Comparison of ENCODE assay signal across 9 cellular contexts in the genomic region with DNA sequence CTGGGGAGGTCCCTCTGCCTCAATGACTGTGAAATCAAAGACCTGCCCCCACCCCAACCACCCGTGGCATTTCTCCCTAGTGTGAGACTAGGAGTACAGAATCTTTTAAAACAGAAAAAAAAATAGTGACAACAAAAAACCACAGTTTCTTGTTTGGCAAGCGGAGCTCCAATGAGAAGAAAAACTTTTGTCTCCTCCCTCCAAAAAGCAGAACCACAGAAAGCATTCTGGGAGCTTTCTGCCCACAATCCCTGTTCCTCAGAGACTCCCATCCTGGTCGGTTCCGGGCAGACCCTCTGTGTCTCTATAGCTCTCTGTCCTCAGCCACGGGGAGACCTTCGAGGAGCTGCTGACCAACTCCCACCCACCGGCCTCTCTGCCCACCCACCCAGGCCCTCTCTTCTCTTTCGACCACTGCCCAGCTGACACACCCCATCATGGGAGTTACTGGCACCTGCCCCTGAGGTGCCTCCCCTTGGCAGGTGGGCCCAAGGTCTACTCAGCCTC. TPM values are rescaled to one million over a fixed set of nuclear protein-coding genes. Genes with fewer than 3 reads are reported as not detected.
DNase-seq lines count a peak whose midpoint lies in the region; ATAC-seq, FAIRE-seq and TF ChIP-seq lines count a peak whose summit lies in the region.
"Had no signal": no experiment of that assay in that cellular context is flagged by ENCODE, and none has a peak within 500 bp of the region (broad histone marks: within the 10 kb centered on the region; RNA-seq: fewer than 3 reads in every experiment).

No MANE protein-coding gene starts in this region.

- no peaks in the 10 kb centered on the region for H3K9me3 ChIP-seq in effector memory CD4-positive, alpha-beta T cell (ENCODE audit: control insufficient read depth, low read length)

- H3K4me3 Mint-ChIP-seq in stimulated activated effector memory CD8-positive, alpha-beta T cell treated with anti-CD3 and anti-CD28 coated beads, Interleukin-12 subunit alpha, Interleukin-12 subunit beta, amount 100 ng/mL, for 72 hours, result peak overlapping the region; percentile 96
- H3K4me3 Mint-ChIP-seq: WTC11 had no signal

- H3K4me1 Mint-ChIP-seq in stimulated activated effector memory CD8-positive, alpha-beta T cell treated with anti-CD3 and anti-CD28 coated beads, Interleukin-12 subunit alpha, Interleukin-12 subunit beta, amount 100 ng/mL, for 72 hours, result peaks cover 81% of the 10 kb centered on the region

- DNase-seq in GM12891 (ENCODE audit: insufficient read length, low spot score), result no peak
- peak; percentile 72 for DNase-seq in OCI-M1 (lab: John Stamatoyannopoulos, UW)
- DNase-seq in effector memory CD4-positive, alpha-beta T cell, result peak in 1 of 3 donors; percentile 11
- peak in 1 of 2 donors; percentile 59 for DNase-seq in stimulated activated effector memory CD8-positive, alpha-beta T cell treated with anti-CD3 and anti-CD28 coated beads, Interleukin-12 subunit alpha, Interleukin-12 subunit beta, amount 100 ng/mL, for 72 hours (ENCODE audit: low spot score in 2 of 2)
- no peak for DNase-seq in NCI-H2107 treated with DMSO at 0.1 percent for 48 hours (lab: John Stamatoyannopoulos, UW; ENCODE audit: unreplicated experiment)
- no peak for DNase-seq in HUDEP-2 (lab: John Stamatoyannopoulos, UW; ENCODE audit: unreplicated experiment in 76 of 76)
- DNase-seq: NCI-H1417 treated with DMSO at 0.1 percent for 48 hours had no signal

- no peak for ATAC-seq in stimulated activated effector memory CD8-positive, alpha-beta T cell treated with anti-CD3 and anti-CD28 coated beads, Interleukin-12 subunit alpha, Interleukin-12 subunit beta, amount 100 ng/mL, for 72 hours
- ATAC-seq in HG02610 (IDR thresholded peaks at IDR 0.05; ENCODE audit: unreplicated experiment), result no peak
- ATAC-seq: WTC11 had no signal

- no peaks in the 10 kb centered on the region for H3K9me3 Mint-ChIP-seq in stimulated activated effector memory CD8-positive, alpha-beta T cell treated with anti-CD3 and anti-CD28 coated beads, Interleukin-12 subunit alpha, Interleukin-12 subunit beta, amount 100 ng/mL, for 72 hours
- H3K9me3 Mint-ChIP-seq: WTC11 had no signal

- H3K4me1 ChIP-seq in effector memory CD4-positive, alpha-beta T cell (ENCODE audit: control insufficient read depth, insufficient read depth, low read length, poor library complexity, severe bottlenecking), result peaks cover 68% of the 10 kb centered on the region

- TF ChIP-seq POLR2A in GM12891 (IDR thresholded peaks at IDR 0.05; ENCODE audit: low read depth, low read length), result no peak

- no peaks in the 10 kb centered on the region for H3K27me3 ChIP-seq in effector memory CD4-positive, alpha-beta T cell (replicated peaks; ENCODE audit: control insufficient read depth, insufficient read depth, low read length, poor library complexity, severe bottlenecking)

- H3K27ac ChIP-seq in effector memory CD4-positive, alpha-beta T cell (ENCODE audit: insufficient read depth, low read length, poor library complexity, severe bottlenecking), result peak overlapping the region; percentile 68

- no peaks in the 10 kb centered on the region for H3K36me3 ChIP-seq in effector memory CD4-positive, alpha-beta T cell (ENCODE audit: control insufficient read depth, insufficient read depth, low read length)

- H3K27ac Mint-ChIP-seq in stimulated activated effector memory CD8-positive, alpha-beta T cell treated with anti-CD3 and anti-CD28 coated beads, Interleukin-12 subunit alpha, Interleukin-12 subunit beta, amount 100 ng/mL, for 72 hours, result peak overlapping the region; percentile 90
- H3K27ac Mint-ChIP-seq: WTC11 had no signal

- peak overlapping the region; percentile 89 for H3K4me3 ChIP-seq in effector memory CD4-positive, alpha-beta T cell (ENCODE audit: insufficient read depth, low read depth, low read length, poor library complexity, severe bottlenecking)

- peaks cover 78% of the 10 kb centered on the region for H3K36me3 Mint-ChIP-seq in stimulated activated effector memory CD8-positive, alpha-beta T cell treated with anti-CD3 and anti-CD28 coated beads, Interleukin-12 subunit alpha, Interleukin-12 subunit beta, amount 100 ng/mL, for 72 hours
- H3K36me3 Mint-ChIP-seq: WTC11 had no signal

- FAIRE-seq in GM12891 (lab: Jason Lieb, UNC), result no peak

TF ChIP-seq in GM12891, 5 proteins besides CTCF, POLR2A, EP300 and RAD21:
- TF ChIP-seq POU2F2 (IDR thresholded peaks at IDR 0.05; ENCODE audit: low read depth, low read length), result no peak
- no peak for TF ChIP-seq TAF1 (IDR thresholded peaks at IDR 0.05; ENCODE audit: low read depth, low read length)
- TF ChIP-seq PAX5 (IDR thresholded peaks at IDR 0.05; ENCODE audit: insufficient read depth, low read length, severe bottlenecking), result no peak
- peak; percentile 66 for TF ChIP-seq SPI1 (IDR thresholded peaks at IDR 0.05; ENCODE audit: low read depth, low read length)

RNA-seq across cellular contexts. Expression of gene PREX1, which starts 4.9 kb away (rescaled TPM):
- polyA plus RNA-seq in GM12891 (2012; ENCODE audit: low read depth, missing spikeins), result 54.9 TPM
